8 cellular contexts compared by ENCODE assay signal in genomic region chr18:79678665-79679551, GRCh38. TPM values are rescaled to one million over a fixed set of nuclear protein-coding genes. Genes with fewer than 3 reads are reported as not detected.
A peak's percentile ranks its signal among the peaks of the same experiment; 100 is the strongest.
DNase-seq lines count a peak whose midpoint lies in the region; ATAC-seq, FAIRE-seq and TF ChIP-seq lines count a peak whose summit lies in the region.

No MANE protein-coding gene starts in this region.

- H3K4me3 ChIP-seq in Caco-2 (ENCODE audit: low read depth, low read length) = peak overlapping the region; percentile 87

- H3K4me3 Mint-ChIP-seq in Caco-2 (ENCODE audit: unreplicated experiment) = peak overlapping the region; percentile 76
- H3K4me3 Mint-ChIP-seq in activated CD8-positive, alpha-beta memory T cell treated with anti-CD3 and anti-CD28 coated beads, Interleukin-2, amount 10 ng/mL, durations not matched to agents 7 days and 5 days = peak overlapping the region; percentile 93
- peak overlapping the region; percentile 92 to 93 for H3K4me3 Mint-ChIP-seq in effector memory CD8-positive, alpha-beta T cell

- no peaks in the 10 kb centered on the region for H3K36me3 ChIP-seq in Caco-2 (ENCODE audit: control insufficient read depth, insufficient read depth, low read length)

- POLR2A ChIA-PET in Caco-2 (lab: Charles Lee) = no interaction called here

- no peaks in the 10 kb centered on the region for H3K9me3 ChIP-seq in Caco-2

- peak; percentile 91 for FAIRE-seq in HTR-8/SVneo (lab: Jason Lieb, UNC)

- DNase-seq in Caco-2 = peak; percentile 93 to 95
- DNase-seq in HTR-8/SVneo (ENCODE audit: insufficient read length, low spot score) = peak; percentile 90
- peak; percentile 97 for DNase-seq in NOMO-1 treated with DMSO at 0.1 percent for 48 hours (lab: John Stamatoyannopoulos, UW; ENCODE audit: unreplicated experiment)
- DNase-seq in activated CD8-positive, alpha-beta memory T cell treated with anti-CD3 and anti-CD28 coated beads, Interleukin-2, amount 10 ng/mL, durations not matched to agents 7 days and 5 days = peak; percentile 99
- peak; percentile 98 for DNase-seq in effector memory CD8-positive, alpha-beta T cell
- peak; percentile 99 for DNase-seq in medulla oblongata (ENCODE audit: extremely low spot score)
- peak; percentile 93 to 98 (median 95) for DNase-seq in stimulated activated CD4-positive, alpha-beta T cell treated with anti-CD3 and anti-CD28 coated beads, TNF-alpha, amount 100 ng/mL, for 48 hours (ENCODE audit: low read depth in 3 of 3)

- TF ChIP-seq CTCF in Caco-2 (IDR thresholded peaks at IDR 0.05; ENCODE audit: insufficient read depth in 1 of 2, low read depth in 1 of 2, low read length in 1 of 2, severe bottlenecking in 1 of 2, unreplicated experiment in 1 of 2) = no peak

- no peaks in the 10 kb centered on the region for H3K27me3 ChIP-seq in Caco-2 (replicated peaks; ENCODE audit: control insufficient read depth, insufficient read depth, low read length)

- H3K27me3 Mint-ChIP-seq in Caco-2 (ENCODE audit: insufficient read depth, unreplicated experiment) = no peaks in the 10 kb centered on the region
- H3K27me3 Mint-ChIP-seq in activated CD8-positive, alpha-beta memory T cell treated with anti-CD3 and anti-CD28 coated beads, Interleukin-2, amount 10 ng/mL, durations not matched to agents 7 days and 5 days = no peaks in the 10 kb centered on the region
- H3K27me3 Mint-ChIP-seq in effector memory CD8-positive, alpha-beta T cell = no peaks in the 10 kb centered on the region

- no peaks in the 10 kb centered on the region for H3K4me1 Mint-ChIP-seq in Caco-2 (ENCODE audit: low read depth, unreplicated experiment)
- H3K4me1 Mint-ChIP-seq in activated CD8-positive, alpha-beta memory T cell treated with anti-CD3 and anti-CD28 coated beads, Interleukin-2, amount 10 ng/mL, durations not matched to agents 7 days and 5 days = peaks cover 46% of the 10 kb centered on the region
- H3K4me1 Mint-ChIP-seq in effector memory CD8-positive, alpha-beta T cell (ENCODE audit: low read depth in 2 of 2) = peaks cover 40% of the 10 kb centered on the region in 2 donors

- H3K9me3 Mint-ChIP-seq in Caco-2 (ENCODE audit: unreplicated experiment) = no peaks in the 10 kb centered on the region
- H3K9me3 Mint-ChIP-seq in activated CD8-positive, alpha-beta memory T cell treated with anti-CD3 and anti-CD28 coated beads, Interleukin-2, amount 10 ng/mL, durations not matched to agents 7 days and 5 days (ENCODE audit: low read depth) = peaks cover 2% of the 10 kb centered on the region
- no peaks in the 10 kb centered on the region for H3K9me3 Mint-ChIP-seq in effector memory CD8-positive, alpha-beta T cell

- no peaks in the 10 kb centered on the region for H3K4me1 ChIP-seq in Caco-2

- H3K27ac Mint-ChIP-seq in Caco-2 (ENCODE audit: unreplicated experiment) = peak overlapping the region; percentile 90
- peak overlapping the region; percentile 99 for H3K27ac Mint-ChIP-seq in activated CD8-positive, alpha-beta memory T cell treated with anti-CD3 and anti-CD28 coated beads, Interleukin-2, amount 10 ng/mL, durations not matched to agents 7 days and 5 days
- H3K27ac Mint-ChIP-seq in effector memory CD8-positive, alpha-beta T cell = peak overlapping the region; percentile 99

- ATAC-seq in GM21381 (IDR thresholded peaks at IDR 0.05; ENCODE audit: unreplicated experiment) = peak; percentile 92
- ATAC-seq in activated CD8-positive, alpha-beta memory T cell treated with anti-CD3 and anti-CD28 coated beads, Interleukin-2, amount 10 ng/mL, durations not matched to agents 7 days and 5 days = peak; percentile 90
- peak; percentile 78 for ATAC-seq in effector memory CD8-positive, alpha-beta T cell (replicated peaks)

- CTCF ChIA-PET in Caco-2 (lab: Charles Lee) = no interaction called here
- CTCF ChIA-PET in activated CD8-positive, alpha-beta memory T cell treated with anti-CD3 and anti-CD28 coated beads, Interleukin-2, amount 10 ng/mL, durations not matched to agents 7 days and 5 days (lab: Charles Lee) = no interaction called here

- no peaks in the 10 kb centered on the region for H3K36me3 Mint-ChIP-seq in Caco-2 (ENCODE audit: insufficient read depth, unreplicated experiment)
- peaks cover 43% of the 10 kb centered on the region for H3K36me3 Mint-ChIP-seq in activated CD8-positive, alpha-beta memory T cell treated with anti-CD3 and anti-CD28 coated beads, Interleukin-2, amount 10 ng/mL, durations not matched to agents 7 days and 5 days
- peaks cover 42% of the 10 kb centered on the region for H3K36me3 Mint-ChIP-seq in effector memory CD8-positive, alpha-beta T cell (ENCODE audit: insufficient read depth)

- intact Hi-C loops in Caco-2 (cut with micrococcal nuclease; ENCODE audit: unreplicated experiment) = loop anchor here (5.0 to 10.0 kb wide), 2 partner anchors 286 to 353 kb away; partner anchors contain the start of genes HSBP1L1 and RBFA

- BruUV-seq in Caco-2 (replicated peaks; lab: Mats Ljungman, UMichigan) = no TSS peak

RNA-seq across cellular contexts. Expression of gene CTDP1, which starts 0.7 kb away (rescaled TPM):
- 14.7 and 16.1 TPM in 2 replicates for total RNA-seq in Caco-2 (2022)
- 10 to 100 TPM; 38.4 to 39.7 TPM for total RNA-seq in activated CD8-positive, alpha-beta memory T cell treated with anti-CD3 and anti-CD28 coated beads, Interleukin-2, amount 10 ng/mL, durations not matched to agents 7 days and 5 days

Comparison
In these comparisons a context has a peak if more than half of its experiments do, and no peak if none do; other contexts are left out.
1. Peak in every context shown above with its lines: DNase-seq, ATAC-seq and H3K4me3 ChIP-seq.